Comparison of ENCODE assay signal across 15 cellular contexts in the genomic region with DNA sequence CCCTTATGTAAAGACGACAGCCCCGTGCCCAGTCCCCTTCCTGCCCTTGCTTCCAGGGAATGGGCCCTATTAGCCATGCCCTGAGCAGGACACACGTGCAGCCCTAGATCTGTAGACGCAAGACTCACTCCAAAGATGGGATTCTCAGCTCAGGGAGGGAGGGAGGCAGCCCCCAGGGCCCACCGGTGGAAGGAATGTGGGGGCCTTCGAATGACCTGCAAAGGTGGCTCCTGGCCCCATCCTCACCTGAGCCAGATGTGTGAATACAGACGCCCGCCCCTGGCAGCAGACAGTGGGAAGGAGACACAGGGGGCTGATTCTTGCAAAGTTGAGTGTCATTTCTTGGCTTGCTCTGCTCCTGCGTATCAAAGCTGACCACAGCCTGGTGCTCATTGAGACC. TPM values are rescaled to one million over a fixed set of nuclear protein-coding genes. Genes with fewer than 3 reads are reported as not detected.
DNase-seq lines count a peak whose midpoint lies in the region; ATAC-seq, FAIRE-seq and TF ChIP-seq lines count a peak whose summit lies in the region.
"Had no signal": no experiment of that assay in that cellular context is flagged by ENCODE, and none has a peak within 500 bp of the region (broad histone marks: within the 10 kb centered on the region; RNA-seq: fewer than 3 reads in every experiment).

No MANE protein-coding gene starts in this region.

- H2BK15ac ChIP-seq in H1 (ENCODE audit: low read length) (no peak overlapping the region), neuronal stem cell (ENCODE audit: low read length) (peak overlapping the region; percentile 16)

- H3K56ac ChIP-seq in H1 (replicated peaks; ENCODE audit: insufficient read length, low read depth, low read length): no peak overlapping the region

- no peak overlapping the region for H3K4ac ChIP-seq in H1 (replicated peaks; ENCODE audit: insufficient read length, low read depth, low read length)
- no peak overlapping the region for H3K4ac ChIP-seq in neuronal stem cell (ENCODE audit: low read length)

- H3K9ac ChIP-seq in H1 (replicated peaks in 1 of 4; ENCODE audit: extremely low read depth in 1 of 4, low read depth in 3 of 4, low read length in 3 of 4) (no peak overlapping the region), neuronal stem cell (ENCODE audit: low read depth, low read length, poor library complexity) (no peak overlapping the region)
- H3K9ac ChIP-seq: BLaER1 treated with 17β-estradiol and CSF1 and Interleukin-3, amounts not matched to agents 10 nM and 100 nM had no signal

- no peaks in the 10 kb centered on the region for H3K9me3 ChIP-seq in H1 (ENCODE audit: insufficient read depth in 2 of 2, low read depth in 1 of 2, low read length in 1 of 2)
- no peaks in the 10 kb centered on the region for H3K9me3 ChIP-seq in neuronal stem cell (replicated peaks in 1 of 2; ENCODE audit: control insufficient read depth in 2 of 2, insufficient read depth in 1 of 2, low read depth in 1 of 2, low read length in 2 of 2)
- H3K9me3 ChIP-seq: BLaER1 treated with 17β-estradiol and CSF1 and Interleukin-3, amounts not matched to agents 10 nM and 100 nM had no signal

- H3K23ac ChIP-seq in H1 (ENCODE audit: insufficient read length) (no peak overlapping the region), neuronal stem cell (ENCODE audit: low read depth, low read length, poor library complexity) (no peak overlapping the region)

- WGBS in H1 (ENCODE audit: extremely low coverage in 1 of 2, insufficient coverage in 1 of 2, insufficient read length in 1 of 2, insufficient replicate concordance in 2 of 2, low coverage in 1 of 2, low lambda C conversion rate in 2 of 2, missing lambda C conversion rate in 1 of 2), 2 experiments: 89% methylated on average over 9 of the region's 9 CpGs; no CpG with 5 or more reads in 1 of the 2 experiments
- no CpG with 5 or more reads among the region's 9 CpGs for WGBS in neuronal stem cell (ENCODE audit: extremely low coverage in 2 of 2, insufficient read length in 2 of 2, insufficient replicate concordance in 1 of 2), 2 donors

- DNase-seq in natural killer cell: no peak
- DNase-seq in natural killer cell treated with Interleukin-12 subunit alpha and Interleukin-12 subunit beta and Interleukin-15 and Interleukin-18, amount 100 ng/mL, for 72 hours (ENCODE audit: low spot score): no peak
- DNase-seq in H1 (ENCODE audit: low read depth in 1 of 2, low spot score in 2 of 2): no peak
- no peak for DNase-seq in neuronal stem cell (ENCODE audit: low spot score)
- DNase-seq in islet precursor cell: no peak
- DNase-seq in activated CD4-positive, alpha-beta T cell treated with anti-CD3 and anti-CD28 coated beads, Interleukin-2, amount 10 ng/mL, durations not matched to agents 7 days and 5 days: no peak
- no peak for DNase-seq in HUDEP-2 (lab: John Stamatoyannopoulos, UW; ENCODE audit: unreplicated experiment in 76 of 76)
- DNase-seq in activated gamma-delta T cell treated with Interleukin-2 at 50 U/mL for 16 hours: no peak
- DNase-seq: ACHN; Calu3; CD4-positive, CD25-positive, alpha-beta regulatory T cell; DMS 273 treated with DMSO at 0.1 percent for 48 hours; H7 had no signal

- no peak overlapping the region for H3K4me3 ChIP-seq in H1 (ENCODE audit: extremely low read depth in 1 of 4, insufficient read depth in 2 of 4, low read depth in 3 of 4, low read length in 4 of 4)
- no peak overlapping the region for H3K4me3 ChIP-seq in neuronal stem cell (ENCODE audit: low read length in 2 of 2)
- H3K4me3 ChIP-seq: BLaER1 treated with 17β-estradiol and CSF1 and Interleukin-3, amounts not matched to agents 10 nM and 100 nM had no signal

- H2AFZ ChIP-seq in H1 (ENCODE audit: low read length) (no peak overlapping the region), neuronal stem cell (ENCODE audit: low read length) (no peak overlapping the region)

- TF ChIP-seq CTCF in natural killer cell (IDR thresholded peaks at IDR 0.05): no peak
- TF ChIP-seq CTCF in H1 (IDR thresholded peaks at IDR 0.05; ENCODE audit: control extremely low read depth in 1 of 3, insufficient read depth in 1 of 3, low read depth in 1 of 3, low read length in 3 of 3): no peak

- H4K5ac ChIP-seq in H1 (ENCODE audit: insufficient read length, low read depth, low read length): no peak overlapping the region

- no peak for TF ChIP-seq POLR2A in H1 (IDR thresholded peaks at IDR 0.05; ENCODE audit: control extremely low read depth in 1 of 2, low read depth in 2 of 2, low read length in 2 of 2)

- H3K14ac ChIP-seq in H1 (ENCODE audit: insufficient read length) (no peak overlapping the region), neuronal stem cell (ENCODE audit: low read length) (no peak overlapping the region)

- no peak overlapping the region for H3K4me2 ChIP-seq in H1 (ENCODE audit: insufficient read depth in 1 of 2, low read depth in 2 of 2, low read length in 2 of 2)
- H3K4me2 ChIP-seq in neuronal stem cell (ENCODE audit: insufficient read depth, low read length, poor library complexity, severe bottlenecking): no peak overlapping the region

- no peaks in the 10 kb centered on the region for H3K9me3 Mint-ChIP-seq in natural killer cell
- H3K9me3 Mint-ChIP-seq in natural killer cell treated with Interleukin-12 subunit alpha and Interleukin-12 subunit beta and Interleukin-15 and Interleukin-18, amount 100 ng/mL, for 72 hours: no peaks in the 10 kb centered on the region
- H3K9me3 Mint-ChIP-seq in activated CD4-positive, alpha-beta T cell treated with anti-CD3 and anti-CD28 coated beads, Interleukin-2, amount 10 ng/mL, durations not matched to agents 7 days and 5 days: no peaks in the 10 kb centered on the region

- H2BK20ac ChIP-seq in H1 (ENCODE audit: low read length): no peak overlapping the region

- H4K8ac ChIP-seq in H1 (ENCODE audit: extremely low read depth, insufficient read depth, low read length): no peak overlapping the region
- no peak overlapping the region for H4K8ac ChIP-seq in neuronal stem cell (ENCODE audit: low read depth, low read length)

- H2BK12ac ChIP-seq in H1 (ENCODE audit: low read depth, low read length) (0 out of 2 replicates have a peak overlapping the region, but pooled peaks have one; percentile 19), neuronal stem cell (ENCODE audit: low read length) (no peak overlapping the region)

- TF ChIP-seq EP300 in H1 (IDR thresholded peaks at IDR 0.05; ENCODE audit: borderline replicate concordance in 1 of 2, low read depth in 2 of 2, low read length in 2 of 2): no peak

- TF ChIP-seq RAD21 in H1 (IDR thresholded peaks at IDR 0.05 in 1 of 2, conservative IDR thresholded peaks at IDR 0.05 in 1 of 2; ENCODE audit: low read depth in 2 of 2, low read length in 2 of 2): no peak

- H3K79me2 ChIP-seq in H1 (ENCODE audit: control insufficient read depth in 1 of 2, insufficient read depth in 2 of 2, low read length in 2 of 2): no peaks in the 10 kb centered on the region

- H3K27me3 Mint-ChIP-seq in natural killer cell (ENCODE audit: low read depth in 2 of 2): no peaks in the 10 kb centered on the region
- H3K27me3 Mint-ChIP-seq in natural killer cell treated with Interleukin-12 subunit alpha and Interleukin-12 subunit beta and Interleukin-15 and Interleukin-18, amount 100 ng/mL, for 72 hours: no peaks in the 10 kb centered on the region
- no peaks in the 10 kb centered on the region for H3K27me3 Mint-ChIP-seq in activated CD4-positive, alpha-beta T cell treated with anti-CD3 and anti-CD28 coated beads, Interleukin-2, amount 10 ng/mL, durations not matched to agents 7 days and 5 days

- no peaks in the 10 kb centered on the region for H3K23me2 ChIP-seq in H1 (ENCODE audit: low read depth, low read length)

- no peaks in the 10 kb centered on the region for H3K36me3 Mint-ChIP-seq in natural killer cell
- H3K36me3 Mint-ChIP-seq in natural killer cell treated with Interleukin-12 subunit alpha and Interleukin-12 subunit beta and Interleukin-15 and Interleukin-18, amount 100 ng/mL, for 72 hours: no peaks in the 10 kb centered on the region
- H3K36me3 Mint-ChIP-seq in activated CD4-positive, alpha-beta T cell treated with anti-CD3 and anti-CD28 coated beads, Interleukin-2, amount 10 ng/mL, durations not matched to agents 7 days and 5 days (ENCODE audit: low read depth): no peaks in the 10 kb centered on the region

- H2AK5ac ChIP-seq in H1 (ENCODE audit: low read depth, low read length): no peak overlapping the region
- no peak overlapping the region for H2AK5ac ChIP-seq in neuronal stem cell (ENCODE audit: low read depth, low read length)

- no peak for ATAC-seq in natural killer cell
- no peak for ATAC-seq in natural killer cell treated with Interleukin-12 subunit alpha and Interleukin-12 subunit beta and Interleukin-15 and Interleukin-18, amount 100 ng/mL, for 72 hours

- CTCF ChIA-PET in H1 (lab: Charles Lee; ENCODE audit: partially characterized antibody): interaction anchor here (0.7 to 2.3 kb wide), 8 partner anchors 20 to 133 kb away, joined by 3 to 6 read pairs (median 3); a partner anchor contains a TSS
- CTCF ChIA-PET in activated CD4-positive, alpha-beta T cell treated with anti-CD3 and anti-CD28 coated beads, Interleukin-2, amount 10 ng/mL, durations not matched to agents 7 days and 5 days (lab: Charles Lee): interaction anchor here (1.2 to 1.3 kb wide), 2 partner anchors 9 to 45 kb away, joined by 3 read pairs; no protein-coding TSS in a partner anchor

- no peak overlapping the region for H2BK5ac ChIP-seq in H1 (ENCODE audit: low read depth, low read length)
- H2BK5ac ChIP-seq in neuronal stem cell (ENCODE audit: low read length): no peak overlapping the region

- FAIRE-seq in H1 (lab: Jason Lieb, UNC): no peak

- peak overlapping the region in 1 of 2 donors; percentile 34 for H3K27ac Mint-ChIP-seq in natural killer cell
- no peak overlapping the region for H3K27ac Mint-ChIP-seq in natural killer cell treated with Interleukin-12 subunit alpha and Interleukin-12 subunit beta and Interleukin-15 and Interleukin-18, amount 100 ng/mL, for 72 hours
- no peak overlapping the region for H3K27ac Mint-ChIP-seq in activated CD4-positive, alpha-beta T cell treated with anti-CD3 and anti-CD28 coated beads, Interleukin-2, amount 10 ng/mL, durations not matched to agents 7 days and 5 days

- no peak overlapping the region for H4K91ac ChIP-seq in H1 (replicated peaks; ENCODE audit: insufficient read length, low read length)
- no peak overlapping the region for H4K91ac ChIP-seq in neuronal stem cell (ENCODE audit: low read depth, low read length, poor library complexity)

- H3K27me3 ChIP-seq in H1 (replicated peaks in 1 of 4; ENCODE audit: control insufficient read depth in 3 of 4, extremely low read depth in 1 of 4, insufficient read depth in 3 of 4, low read length in 3 of 4): no peaks in the 10 kb centered on the region
- no peaks in the 10 kb centered on the region for H3K27me3 ChIP-seq in neuronal stem cell (ENCODE audit: control insufficient read depth in 3 of 3, insufficient read depth in 3 of 3, low read depth in 1 of 3, low read length in 3 of 3)
- H3K27me3 ChIP-seq: BLaER1 treated with 17β-estradiol and CSF1 and Interleukin-3, amounts not matched to agents 10 nM and 100 nM had no signal

- no peaks in the 10 kb centered on the region for H4K20me1 ChIP-seq in H1 (replicated peaks in 1 of 2; ENCODE audit: control insufficient read depth in 1 of 2, insufficient read depth in 2 of 2, low read length in 2 of 2)

- H3K36me3 ChIP-seq in H1 (ENCODE audit: control insufficient read depth in 2 of 4, insufficient read depth in 4 of 4, low read length in 3 of 4) (no peaks in the 10 kb centered on the region), neuronal stem cell (replicated peaks in 1 of 2; ENCODE audit: control insufficient read depth in 2 of 2, insufficient read depth in 2 of 2, low read length in 2 of 2) (no peaks in the 10 kb centered on the region)
- H3K36me3 ChIP-seq: BLaER1 treated with 17β-estradiol and CSF1 and Interleukin-3, amounts not matched to agents 10 nM and 100 nM had no signal

- peaks cover 54 to 59% of the 10 kb centered on the region in 2 donors for H3K4me1 Mint-ChIP-seq in natural killer cell
- peaks cover 23 to 47% of the 10 kb centered on the region in 2 donors for H3K4me1 Mint-ChIP-seq in natural killer cell treated with Interleukin-12 subunit alpha and Interleukin-12 subunit beta and Interleukin-15 and Interleukin-18, amount 100 ng/mL, for 72 hours (ENCODE audit: low read depth in 2 of 2)
- peaks cover 9% of the 10 kb centered on the region for H3K4me1 Mint-ChIP-seq in activated CD4-positive, alpha-beta T cell treated with anti-CD3 and anti-CD28 coated beads, Interleukin-2, amount 10 ng/mL, durations not matched to agents 7 days and 5 days

- H3K4me1 ChIP-seq in H1 (replicated peaks in 1 of 4; ENCODE audit: control insufficient read depth in 3 of 4, insufficient read depth in 4 of 4, low read length in 3 of 4) (peaks cover 2 to 4% (median 3%) of the 10 kb centered on the region in 4 experiments; a peak in 5 of 7 replicates), neuronal stem cell (ENCODE audit: control insufficient read depth in 2 of 2, insufficient read depth in 1 of 2, low read depth in 1 of 2, low read length in 2 of 2) (peaks cover 4 to 5% of the 10 kb centered on the region in 2 donors)

- H3K79me1 ChIP-seq in H1 (ENCODE audit: low read depth, low read length) (no peaks in the 10 kb centered on the region), neuronal stem cell (ENCODE audit: low read depth, low read length) (no peaks in the 10 kb centered on the region)

- no peak overlapping the region for H2BK120ac ChIP-seq in H1 (replicated peaks; ENCODE audit: low read depth, low read length)
- no peak overlapping the region for H2BK120ac ChIP-seq in neuronal stem cell (ENCODE audit: low read depth, low read length)

- no peak overlapping the region for H3K18ac ChIP-seq in H1 (ENCODE audit: extremely low read depth, low read length)
- no peak overlapping the region for H3K18ac ChIP-seq in neuronal stem cell (ENCODE audit: low read length)

- POLR2A ChIA-PET in H1 (lab: Charles Lee; ENCODE audit: partially characterized antibody): interaction anchor here (1.5 to 1.8 kb wide), 2 partner anchors 36 to 44 kb away, joined by 5 to 6 read pairs; no protein-coding TSS in a partner anchor
- POLR2A ChIA-PET in activated CD4-positive, alpha-beta T cell treated with anti-CD3 and anti-CD28 coated beads, Interleukin-2, amount 10 ng/mL, durations not matched to agents 7 days and 5 days (lab: Charles Lee): no interaction called here

- intact Hi-C loops in natural killer cell (cut with micrococcal nuclease): no loop called here

- H3K27ac ChIP-seq in H1 (ENCODE audit: low read depth, low read length) (no peak overlapping the region), neuronal stem cell (replicated peaks; ENCODE audit: low read length) (no peak overlapping the region)
- H3K27ac ChIP-seq: BLaER1 treated with 17β-estradiol and CSF1 and Interleukin-3, amounts not matched to agents 10 nM and 100 nM; HL-60 had no signal

- peak overlapping the region; percentile 49 for H3K4me3 Mint-ChIP-seq in natural killer cell
- no peak overlapping the region for H3K4me3 Mint-ChIP-seq in natural killer cell treated with Interleukin-12 subunit alpha and Interleukin-12 subunit beta and Interleukin-15 and Interleukin-18, amount 100 ng/mL, for 72 hours
- H3K4me3 Mint-ChIP-seq in activated CD4-positive, alpha-beta T cell treated with anti-CD3 and anti-CD28 coated beads, Interleukin-2, amount 10 ng/mL, durations not matched to agents 7 days and 5 days: no peak overlapping the region
- H3K4me3 Mint-ChIP-seq: CD4-positive, CD25-positive, alpha-beta regulatory T cell had no signal

RNA-seq across cellular contexts. Expression of a gene that starts 47.8 kb away (rescaled TPM):
- total RNA-seq in natural killer cell: 100 to 1,000 TPM; 584 to 772 (median 726) TPM
- 100 to 1,000 TPM; 112 to 191 TPM for total RNA-seq in natural killer cell treated with Interleukin-12 subunit alpha and Interleukin-12 subunit beta and Interleukin-15 and Interleukin-18, amount 100 ng/mL, for 72 hours
- total RNA-seq in H1 (2021; fragmentation: NEBNext Ultra II Directional; extraction: Animal tissue kit (Norgen Biotek cat#: 25700)): 160 and 165 TPM in 2 replicates
- polyA plus RNA-seq in H1 (2011; rRNA removed): 205 and 315 TPM in 2 replicates
- polyA plus RNA-seq in H1 (2011; cell fraction: cytosol; rRNA removed): 150 TPM
- polyA plus RNA-seq in H1 (2011; cell fraction: nucleus; rRNA removed): 185 TPM
- 80.9 to 155 TPM (median 121 TPM) in 4 replicates for polyA plus RNA-seq in H1 (2012, experiment 1 of 2)
- 82.5 TPM for polyA plus RNA-seq in H1 (2012, experiment 2 of 2)
- polyA plus RNA-seq in H1 (2013, experiment 1 of 2): 77.3 TPM
- 80.0 TPM for polyA plus RNA-seq in H1 (2013, experiment 2 of 2)
- 140 and 174 TPM in 2 replicates for polyA minus RNA-seq in H1 (2011; rRNA and poly(A)+ RNA removed)
- 85.9 TPM for polyA minus RNA-seq in H1 (2011; cell fraction: cytosol; rRNA and poly(A)+ RNA removed)
- 78.8 TPM for polyA minus RNA-seq in H1 (2011; cell fraction: nucleus; rRNA and poly(A)+ RNA removed)
- 85.6 TPM for polyA plus RNA-seq in neuronal stem cell (2013, experiment 1 of 2)
- polyA plus RNA-seq in neuronal stem cell (2013, experiment 2 of 2): 87.4 TPM
- 100 to 1,000 TPM; 133 to 141 TPM for total RNA-seq in activated CD4-positive, alpha-beta T cell treated with anti-CD3 and anti-CD28 coated beads, Interleukin-2, amount 10 ng/mL, durations not matched to agents 7 days and 5 days
